Comparison of ENCODE assay signal across 8 cellular contexts in the genomic region with DNA sequence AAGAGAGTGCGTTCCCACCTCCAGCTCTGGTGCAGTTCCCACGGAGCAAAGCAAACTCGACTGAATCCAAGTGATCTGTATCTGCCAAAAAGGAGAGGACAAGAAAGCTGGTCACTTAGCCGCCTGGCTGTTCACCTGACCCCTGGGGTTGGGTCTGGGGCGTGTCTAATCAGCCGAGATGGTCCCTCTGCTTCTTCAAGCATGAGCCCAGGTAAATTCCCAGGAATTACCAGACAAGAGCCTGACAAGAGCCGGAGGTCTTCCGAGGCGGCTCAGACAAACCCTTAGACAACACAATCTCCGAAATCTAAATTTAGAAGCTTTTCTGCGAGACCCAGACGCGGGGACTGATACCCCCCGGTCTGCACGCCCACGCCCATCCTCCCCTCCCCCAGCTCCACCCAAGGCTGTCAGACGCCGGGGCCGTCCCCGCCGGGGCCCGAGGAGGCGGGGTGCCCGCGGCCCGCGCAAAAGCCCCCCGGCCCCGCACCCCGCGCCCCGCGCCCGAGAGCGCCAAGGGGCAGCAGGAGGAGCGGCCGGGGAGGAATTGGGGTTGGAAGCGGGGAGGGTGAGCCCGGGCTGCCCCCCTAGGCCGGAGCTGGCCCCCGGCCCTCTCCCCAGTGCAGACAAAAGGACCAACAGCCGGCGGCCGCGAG. TPM values are rescaled to one million over a fixed set of nuclear protein-coding genes. Genes with fewer than 3 reads are reported as not detected.
DNase-seq lines count a peak whose midpoint lies in the region; ATAC-seq, FAIRE-seq and TF ChIP-seq lines count a peak whose summit lies in the region.

No MANE protein-coding gene starts in this region.

- H3K9me3 Mint-ChIP-seq in activated T-cell treated with anti-CD3 and anti-CD28 coated beads, Interleukin-2, amount 50 U/mL, for 24 hours: no peaks in the 10 kb centered on the region
- no peaks in the 10 kb centered on the region for H3K9me3 Mint-ChIP-seq in nephron

- H3K27ac Mint-ChIP-seq in activated T-cell treated with anti-CD3 and anti-CD28 coated beads, Interleukin-2, amount 50 U/mL, for 24 hours: peak overlapping the region; percentile 65
- peak overlapping the region; percentile 86 to 93 (median 89) for H3K27ac Mint-ChIP-seq in nephron

- intact Hi-C loops in esophagus squamous epithelium (cut with DNase I): loop anchor here (10.0 kb wide), 1 partner anchor 69 kb away; no protein-coding TSS in a partner anchor

- no peaks in the 10 kb centered on the region for H3K9me3 ChIP-seq in esophagus squamous epithelium
- H3K9me3 ChIP-seq in thymus (ENCODE audit: control insufficient read depth): no peaks in the 10 kb centered on the region

- TF ChIP-seq CTCF in esophagus squamous epithelium (IDR thresholded peaks at IDR 0.05) (peak in 1 of 6 experiments; percentile 41), nephron (IDR thresholded peaks at IDR 0.05; ENCODE audit: unreplicated experiment in 3 of 3) (peak in 1 of 3 experiments; percentile 57)

- DNase-seq in GM12892 (ENCODE audit: insufficient read length) (peak; percentile 39), NCI-H510A (lab: John Stamatoyannopoulos, UW) (peak; percentile 10), esophagus squamous epithelium (lab: John Stamatoyannopoulos, UW) (no peak), mesenteric fat pad (ENCODE audit: low spot score) (no peak)
- peak; percentile 72 for DNase-seq in activated T-cell treated with anti-CD3 and anti-CD28 coated beads, Interleukin-2, amount 50 U/mL, for 24 hours

- H3K27me3 Mint-ChIP-seq in activated T-cell treated with anti-CD3 and anti-CD28 coated beads, Interleukin-2, amount 50 U/mL, for 24 hours: no peaks in the 10 kb centered on the region
- no peaks in the 10 kb centered on the region for H3K27me3 Mint-ChIP-seq in nephron (ENCODE audit: low read depth)

- peaks cover 18% of the 10 kb centered on the region for H3K36me3 Mint-ChIP-seq in activated T-cell treated with anti-CD3 and anti-CD28 coated beads, Interleukin-2, amount 50 U/mL, for 24 hours (ENCODE audit: low read depth)
- H3K36me3 Mint-ChIP-seq in nephron (ENCODE audit: low read depth): peaks cover 24% of the 10 kb centered on the region

- no peak for FAIRE-seq in GM12892 (lab: Jason Lieb, UNC)

- WGBS in esophagus squamous epithelium, 2 donors: 0 to 2% methylated on average over 3 to 13 of the region's 45 CpGs
- WGBS in thymus: 2% methylated on average over 45 of the region's 45 CpGs

- peak overlapping the region; percentile 82 for H3K4me3 Mint-ChIP-seq in activated T-cell treated with anti-CD3 and anti-CD28 coated beads, Interleukin-2, amount 50 U/mL, for 24 hours
- H3K4me3 Mint-ChIP-seq in nephron: peak overlapping the region; percentile 89 to 95 (median 92)

- TF ChIP-seq POLR2A in GM12892 (IDR thresholded peaks at IDR 0.05; ENCODE audit: low read depth, low read length) (no peak), esophagus squamous epithelium (IDR thresholded peaks at IDR 0.05) (no peak)

- peaks cover 48% of the 10 kb centered on the region for H3K4me1 Mint-ChIP-seq in activated T-cell treated with anti-CD3 and anti-CD28 coated beads, Interleukin-2, amount 50 U/mL, for 24 hours (ENCODE audit: low read depth)
- peaks cover 18% of the 10 kb centered on the region for H3K4me1 Mint-ChIP-seq in nephron

- peak; percentile 33 for ATAC-seq in HG02610 (IDR thresholded peaks at IDR 0.05; ENCODE audit: unreplicated experiment)

- peak overlapping the region; percentile 89 to 93 (median 92) for H3K27ac ChIP-seq in esophagus squamous epithelium
- H3K27ac ChIP-seq in thymus (ENCODE audit: low read depth): peak overlapping the region; percentile 88

- H3K4me3 ChIP-seq in esophagus squamous epithelium (peak overlapping the region; percentile 90 to 99 (median 97)), thymus (ENCODE audit: low read length) (peak overlapping the region; percentile 85)

- H3K27me3 ChIP-seq in esophagus squamous epithelium (no peaks in the 10 kb centered on the region), thymus (ENCODE audit: control insufficient read depth, insufficient read depth) (peaks cover 21% of the 10 kb centered on the region)

- H3K36me3 ChIP-seq in esophagus squamous epithelium (peaks cover 0 to 29% (median 0%) of the 10 kb centered on the region in 3 donors), thymus (ENCODE audit: control insufficient read depth, insufficient read depth) (no peaks in the 10 kb centered on the region)

- peaks cover 0 to 40% (median 5%) of the 10 kb centered on the region in 3 donors for H3K4me1 ChIP-seq in esophagus squamous epithelium
- peaks cover 20% of the 10 kb centered on the region for H3K4me1 ChIP-seq in thymus (ENCODE audit: control insufficient read depth, insufficient read depth, low read length)

RNA-seq across cellular contexts. Expression of a gene that starts 0.7 kb away (rescaled TPM):
- 8.3 TPM for polyA plus RNA-seq in GM12892 (2012; ENCODE audit: missing spikeins)
- 1 to 10 TPM; 2.5 to 8.2 (median 4.0) TPM for total RNA-seq in esophagus squamous epithelium
- polyA plus RNA-seq in thymus: 7.8 TPM
- total RNA-seq in mesenteric fat pad: 6.7 TPM

RNA-seq across cellular contexts. Expression of a gene that starts 12.0 kb away (rescaled TPM):
- 132 TPM for polyA plus RNA-seq in GM12892 (2012; ENCODE audit: missing spikeins)
- total RNA-seq in esophagus squamous epithelium (100 to 1,000 TPM; 115 to 172 (median 153) TPM), mesenteric fat pad (171 TPM)
- 163 TPM for polyA plus RNA-seq in thymus

RNA-seq across cellular contexts. Expression of a gene that starts 37.5 kb away (rescaled TPM):
- 9.0 TPM for polyA plus RNA-seq in GM12892 (2012; ENCODE audit: missing spikeins)
- 10 to 100 TPM in 3 of 4 donors, 1 to 10 TPM in 1; 8.9 to 23.8 (median 15.6) TPM for total RNA-seq in esophagus squamous epithelium
- 6.5 TPM for polyA plus RNA-seq in thymus
- 44.4 TPM for total RNA-seq in mesenteric fat pad

Comparison
In these comparisons a context has a peak if more than half of its experiments do, and no peak if none do; other contexts are left out.
1. DNase-seq: peak in GM12892 (single experiment), NCI-H510A (single experiment) and activated T-cell treated with anti-CD3 and anti-CD28 coated beads, Interleukin-2, amount 50 U/mL, for 24 hours (single experiment); none in esophagus squamous epithelium (single experiment) and mesenteric fat pad (single experiment).